In the genomic region with DNA sequence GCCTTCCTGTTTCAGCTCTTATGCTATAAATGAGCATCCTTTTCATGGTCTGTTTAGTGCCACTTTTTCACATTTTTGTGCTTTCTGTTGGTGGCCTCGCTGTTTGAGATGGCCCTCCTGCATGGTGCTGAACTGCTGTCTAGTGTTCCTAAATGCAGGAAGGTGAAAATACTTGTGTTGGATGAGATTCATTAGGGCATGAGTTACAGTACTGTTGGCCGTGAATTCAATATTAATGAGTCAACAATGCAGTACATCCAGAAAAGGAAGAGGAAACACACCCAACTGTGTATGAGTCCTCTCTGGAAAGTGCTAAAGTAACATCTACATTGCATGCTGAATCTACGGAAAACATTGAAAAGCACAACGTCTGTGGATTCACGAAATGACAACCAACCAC, we compare ENCODE assay signal across 14 cellular contexts.
DNase-seq lines count a peak whose midpoint lies in the region; ATAC-seq and TF ChIP-seq lines count a peak whose summit lies in the region.
"Had no signal": no experiment of that assay in that cellular context is flagged by ENCODE, and none has a peak within 500 bp of the region (broad histone marks: within the 10 kb centered on the region; RNA-seq: fewer than 3 reads in every experiment).

No MANE protein-coding gene starts in this region.

- intact Hi-C loops in activated CD8-positive, alpha-beta T cell treated with anti-CD3 and anti-CD28 coated beads for 36 hours (cut with micrococcal nuclease), result no loop called here
- intact Hi-C loops in OCI-LY7 (cut with micrococcal nuclease; ENCODE audit: unreplicated experiment), result no loop called here
- intact Hi-C loops in upper lobe of right lung (cut with DNase I), result no loop called here

- H3K79me2 ChIP-seq in OCI-LY7 (ENCODE audit: insufficient read depth, low read depth, low read length), result no peaks in the 10 kb centered on the region

- peak overlapping the region; percentile 18; the same call in 1 of the 2 replicates for H2AFZ ChIP-seq in OCI-LY7 (ENCODE audit: low read length)

- no peaks in the 10 kb centered on the region for H3K27me3 ChIP-seq in upper lobe of right lung

- H3K4me3 Mint-ChIP-seq in activated CD8-positive, alpha-beta T cell treated with anti-CD3 and anti-CD28 coated beads, Interleukin-2, amount 10 ng/mL, durations not matched to agents 7 days and 5 days, result no peak overlapping the region
- no peak overlapping the region for H3K4me3 Mint-ChIP-seq in activated CD8-positive, alpha-beta T cell treated with anti-CD3 and anti-CD28 coated beads for 36 hours
- H3K4me3 Mint-ChIP-seq in memory B cell, result peak overlapping the region; percentile 12
- H3K4me3 Mint-ChIP-seq: HFFc6 had no signal

- no peak for ATAC-seq in activated CD8-positive, alpha-beta T cell treated with anti-CD3 and anti-CD28 coated beads, Interleukin-2, amount 10 ng/mL, durations not matched to agents 7 days and 5 days
- ATAC-seq in activated CD8-positive, alpha-beta T cell treated with anti-CD3 and anti-CD28 coated beads for 36 hours, result no peak
- ATAC-seq in memory B cell (ENCODE audit: low read depth), result no peak
- ATAC-seq in upper lobe of right lung, result peak; percentile 7
- ATAC-seq: GM12878, HepG2 had no signal

- H4K20me1 ChIP-seq in OCI-LY7 (ENCODE audit: insufficient read depth, low read length), result no peaks in the 10 kb centered on the region

- peak; percentile 14 for DNase-seq in activated CD8-positive, alpha-beta T cell treated with anti-CD3 and anti-CD28 coated beads, Interleukin-2, amount 10 ng/mL, durations not matched to agents 7 days and 5 days
- DNase-seq in activated CD8-positive, alpha-beta T cell treated with anti-CD3 and anti-CD28 coated beads for 36 hours, result no peak
- DNase-seq in OCI-LY7 (ENCODE audit: low spot score) (no peak), memory B cell (ENCODE audit: low spot score in 2 of 2) (no peak), upper lobe of right lung (no peak), inferior parietal cortex (ENCODE audit: extremely low spot score) (no peak), OCI-M1 (lab: John Stamatoyannopoulos, UW) (no peak), SIG-M5 (lab: John Stamatoyannopoulos, UW) (no peak)
- DNase-seq: ACHN, HCEC 1CT, HFFc6 had no signal

- peak overlapping the region; percentile 7; the same call in 1 of the 2 replicates for H3K4me2 ChIP-seq in OCI-LY7 (ENCODE audit: low read length)

- H3K4me1 Mint-ChIP-seq in activated CD8-positive, alpha-beta T cell treated with anti-CD3 and anti-CD28 coated beads, Interleukin-2, amount 10 ng/mL, durations not matched to agents 7 days and 5 days (ENCODE audit: low read depth), result no peaks in the 10 kb centered on the region
- no peaks in the 10 kb centered on the region for H3K4me1 Mint-ChIP-seq in activated CD8-positive, alpha-beta T cell treated with anti-CD3 and anti-CD28 coated beads for 36 hours (ENCODE audit: low read depth)
- H3K4me1 Mint-ChIP-seq in memory B cell, result peaks cover 16% of the 10 kb centered on the region

- H3K36me3 Mint-ChIP-seq in activated CD8-positive, alpha-beta T cell treated with anti-CD3 and anti-CD28 coated beads, Interleukin-2, amount 10 ng/mL, durations not matched to agents 7 days and 5 days (ENCODE audit: low read depth), result no peaks in the 10 kb centered on the region
- no peaks in the 10 kb centered on the region for H3K36me3 Mint-ChIP-seq in activated CD8-positive, alpha-beta T cell treated with anti-CD3 and anti-CD28 coated beads for 36 hours (ENCODE audit: low read depth)
- no peaks in the 10 kb centered on the region for H3K36me3 Mint-ChIP-seq in memory B cell

- no peaks in the 10 kb centered on the region for H3K9me3 Mint-ChIP-seq in activated CD8-positive, alpha-beta T cell treated with anti-CD3 and anti-CD28 coated beads, Interleukin-2, amount 10 ng/mL, durations not matched to agents 7 days and 5 days (ENCODE audit: insufficient read depth)
- no peaks in the 10 kb centered on the region for H3K9me3 Mint-ChIP-seq in activated CD8-positive, alpha-beta T cell treated with anti-CD3 and anti-CD28 coated beads for 36 hours
- no peaks in the 10 kb centered on the region for H3K9me3 Mint-ChIP-seq in memory B cell
- H3K9me3 Mint-ChIP-seq: HFFc6 had no signal

- BruUV-seq in OCI-LY7 (replicated peaks; lab: Mats Ljungman, UMichigan), result no TSS peak

- H3K27ac Mint-ChIP-seq in activated CD8-positive, alpha-beta T cell treated with anti-CD3 and anti-CD28 coated beads, Interleukin-2, amount 10 ng/mL, durations not matched to agents 7 days and 5 days, result no peak overlapping the region
- H3K27ac Mint-ChIP-seq in activated CD8-positive, alpha-beta T cell treated with anti-CD3 and anti-CD28 coated beads for 36 hours, result no peak overlapping the region
- H3K27ac Mint-ChIP-seq in memory B cell, result no peak overlapping the region
- H3K27ac Mint-ChIP-seq: HFFc6 had no signal

- CTCF ChIA-PET in activated CD8-positive, alpha-beta T cell treated with anti-CD3 and anti-CD28 coated beads, Interleukin-2, amount 10 ng/mL, durations not matched to agents 7 days and 5 days (lab: Charles Lee), result no interaction called here
- CTCF ChIA-PET in activated CD8-positive, alpha-beta T cell treated with anti-CD3 and anti-CD28 coated beads for 36 hours (lab: Charles Lee), result interaction anchor here (1.5 kb wide), 1 partner anchor 50 kb away, joined by 4 read pairs; no protein-coding TSS in a partner anchor
- CTCF ChIA-PET in OCI-LY7 (lab: Charles Lee; ENCODE audit: unreplicated experiment), result no interaction called here

- peaks cover 3% of the 10 kb centered on the region for H3K27me3 Mint-ChIP-seq in activated CD8-positive, alpha-beta T cell treated with anti-CD3 and anti-CD28 coated beads, Interleukin-2, amount 10 ng/mL, durations not matched to agents 7 days and 5 days (ENCODE audit: low read depth)
- H3K27me3 Mint-ChIP-seq in activated CD8-positive, alpha-beta T cell treated with anti-CD3 and anti-CD28 coated beads for 36 hours, result peaks cover 3% of the 10 kb centered on the region
- no peaks in the 10 kb centered on the region for H3K27me3 Mint-ChIP-seq in memory B cell

- no peaks in the 10 kb centered on the region for H3K9me2 ChIP-seq in OCI-LY7 (ENCODE audit: insufficient read depth, low read length)

- no peaks in the 10 kb centered on the region for H3K36me3 ChIP-seq in OCI-LY7 (ENCODE audit: insufficient read depth, low read length)
- H3K36me3 ChIP-seq in upper lobe of right lung, result no peaks in the 10 kb centered on the region

- H3K4me1 ChIP-seq in OCI-LY7 (ENCODE audit: insufficient read depth, low read length, poor library complexity, severe bottlenecking) (peaks cover 7% of the 10 kb centered on the region), upper lobe of right lung (peaks cover 4% of the 10 kb centered on the region)

- TF ChIP-seq CTCF in activated CD8-positive, alpha-beta T cell treated with anti-CD3 and anti-CD28 coated beads for 36 hours (IDR thresholded peaks at IDR 0.05), result no peak
- TF ChIP-seq CTCF in OCI-LY7 (conservative IDR thresholded peaks at IDR 0.05; ENCODE audit: low read length), result no peak
- TF ChIP-seq CTCF in upper lobe of right lung (IDR thresholded peaks at IDR 0.05), result no peak

- no peak overlapping the region for H3K4me3 ChIP-seq in OCI-LY7 (ENCODE audit: low read depth, low read length, poor library complexity, severe bottlenecking)
- H3K4me3 ChIP-seq in upper lobe of right lung, result no peak overlapping the region
- H3K4me3 ChIP-seq: GM12878 had no signal

- POLR2A ChIA-PET in activated CD8-positive, alpha-beta T cell treated with anti-CD3 and anti-CD28 coated beads, Interleukin-2, amount 10 ng/mL, durations not matched to agents 7 days and 5 days (lab: Charles Lee), result interaction anchor here (0.6 kb wide), 1 partner anchor 90 kb away, joined by 3 read pairs; no protein-coding TSS in a partner anchor
- POLR2A ChIA-PET in activated CD8-positive, alpha-beta T cell treated with anti-CD3 and anti-CD28 coated beads for 36 hours (lab: Charles Lee), result no interaction called here
- POLR2A ChIA-PET in OCI-LY7 (lab: Charles Lee), result interaction anchor here (0.8 kb wide), 1 partner anchor 28 kb away, joined by 4 read pairs; no protein-coding TSS in a partner anchor

- H3K27ac ChIP-seq in OCI-LY7 (ENCODE audit: low read depth, low read length, poor library complexity, severe bottlenecking), result no peak overlapping the region
- H3K27ac ChIP-seq in upper lobe of right lung, result no peak overlapping the region
- H3K27ac ChIP-seq: C4-2B had no signal

- H3K9me3 ChIP-seq in OCI-LY7 (ENCODE audit: low read length), result no peaks in the 10 kb centered on the region
- no peaks in the 10 kb centered on the region for H3K9me3 ChIP-seq in upper lobe of right lung
